ENCODE assay signal across 2 cellular contexts in genomic region chr5:176630681-176631222, GRCh38.
TF ChIP-seq lines count a peak whose summit lies in the region.

No MANE protein-coding gene starts in this region.

TF ChIP-seq in A549, 52 proteins besides CTCF, POLR2A, EP300 and RAD21:
- 0 out of 2 replicates have a peak, but pooled peaks have one; percentile 11 for TF ChIP-seq RNF2 (IDR thresholded peaks at IDR 0.05; ENCODE audit: borderline replicate concordance, low read depth)
- no peak for TF ChIP-seq FOXS1 (CRISPR knock-in tag; IDR thresholded peaks at IDR 0.05)

TF ChIP-seq in GM12878, 131 proteins besides CTCF, POLR2A, EP300 and RAD21:
- TF ChIP-seq BMI1 (IDR thresholded peaks at IDR 0.05; ENCODE audit: borderline replicate concordance), result 0 out of 2 replicates have a peak, but pooled peaks have one; percentile 18
- no peak for TF ChIP-seq ZNF24 (IDR thresholded peaks at IDR 0.05)
TF ChIP-seq in GM12878: peak in this region for 1.
